Comparison of ENCODE assay signal across 10 cellular contexts in genomic region chr4:38815879-38816782, GRCh38. TPM values are rescaled to one million over a fixed set of nuclear protein-coding genes. Genes with fewer than 3 reads are reported as not detected.
A peak's percentile ranks its signal among the peaks of the same experiment; 100 is the strongest.
DNase-seq lines count a peak whose midpoint lies in the region; TF ChIP-seq lines count a peak whose summit lies in the region.
"Had no signal": no experiment of that assay in that cellular context is flagged by ENCODE, and none has a peak within 500 bp of the region (broad histone marks: within the 10 kb centered on the region; RNA-seq: fewer than 3 reads in every experiment).

No MANE protein-coding gene starts in this region.

- H3K4me1 ChIP-seq in HEK293 (ENCODE audit: control insufficient read depth, insufficient read depth, low read length) (no peaks in the 10 kb centered on the region), stomach (peaks cover 0 to 5% (median 0%) of the 10 kb centered on the region in 4 donors)

- no peak overlapping the region for H3K27ac Mint-ChIP-seq in osteocyte (ENCODE audit: unreplicated experiment)

- H3K36me3 ChIP-seq in HEK293 (ENCODE audit: control insufficient read depth in 2 of 2, insufficient read depth in 1 of 2, low read length in 2 of 2) = no peaks in the 10 kb centered on the region
- H3K36me3 ChIP-seq in stomach = no peaks in the 10 kb centered on the region

- H3K27me3 Mint-ChIP-seq in osteocyte (ENCODE audit: unreplicated experiment) = no peaks in the 10 kb centered on the region
- H3K27me3 Mint-ChIP-seq: central memory CD8-positive, alpha-beta T cell had no signal

- no peaks in the 10 kb centered on the region for H3K27me3 ChIP-seq in stomach

- H3K9me3 Mint-ChIP-seq in osteocyte (ENCODE audit: unreplicated experiment) = no peaks in the 10 kb centered on the region
- H3K9me3 Mint-ChIP-seq: central memory CD8-positive, alpha-beta T cell had no signal

- no peak for TF ChIP-seq EP300 in stomach (IDR thresholded peaks at IDR 0.05)

- no peak overlapping the region for H3K4me3 Mint-ChIP-seq in osteocyte (ENCODE audit: unreplicated experiment)
- H3K4me3 Mint-ChIP-seq: central memory CD8-positive, alpha-beta T cell had no signal

- TF ChIP-seq CTCF in HEK293 (tag by site-specific recombination; IDR thresholded peaks at IDR 0.05) = no peak
- TF ChIP-seq CTCF in stomach (IDR thresholded peaks at IDR 0.05) = no peak
- no peak for TF ChIP-seq CTCF in osteocyte (IDR thresholded peaks at IDR 0.05)

- 65 to 78% (median 71%) methylated on average over 3 of the region's 3 CpGs for WGBS in stomach, 5 donors

- H3K4me1 Mint-ChIP-seq in osteocyte (ENCODE audit: unreplicated experiment) = peaks cover 38% of the 10 kb centered on the region

- no peak for TF ChIP-seq POLR2A in stomach (IDR thresholded peaks at IDR 0.05)

- CTCF ChIA-PET in HEK293 (lab: Yijun Ruan, JAX) = interaction anchor here (0.6 to 1.5 kb wide), 2 partner anchors 33 to 45 kb away, joined by 4 to 7 read pairs; partner anchors contain the start of gene TLR10

- intact Hi-C loops in stomach (cut with DNase I; ENCODE audit: low total_unique reads) = no loop called here

- H3K36me3 Mint-ChIP-seq in osteocyte (ENCODE audit: unreplicated experiment) = no peaks in the 10 kb centered on the region

- H3K9me3 ChIP-seq in HEK293 (ENCODE audit: control insufficient read depth, insufficient read depth, low read depth, low read length) (no peaks in the 10 kb centered on the region), stomach (peaks cover 0 to 10% (median 5%) of the 10 kb centered on the region in 4 donors)

- DNase-seq in RPMI8226 = peak; percentile 75
- peak; percentile 69 for DNase-seq in globus pallidus (ENCODE audit: low spot score)
- DNase-seq in stomach = no peak
- no peak for DNase-seq in iPS-NIHi11 (ENCODE audit: low spot score)
- DNase-seq in osteocyte (ENCODE audit: extremely low spot score, unreplicated experiment) = no peak
- DNase-seq in activated T-cell treated with anti-CD3 and anti-CD28 coated beads for 4 hours = no peak
- DNase-seq: activated CD4-positive, alpha-beta T cell treated with anti-CD3 and anti-CD28 coated beads, Interleukin-2, amount 50 U/mL, for 4 hours; NCI-H82 had no signal

- no peak overlapping the region for H3K4me3 ChIP-seq in HEK293 (ENCODE audit: low read depth, low read length)
- no peak overlapping the region for H3K4me3 ChIP-seq in stomach

- H3K27ac ChIP-seq in HEK293 (ENCODE audit: extremely low read depth, low read depth, low read length) (no peak overlapping the region), stomach (peak overlapping the region in 3 of 5 donors; percentile 18 to 54 (median 21))

- POLR2A ChIA-PET in HEK293 (lab: Yijun Ruan, JAX) = no interaction called here

TF ChIP-seq in HEK293, 187 proteins besides CTCF, POLR2A, EP300 and RAD21 (continues in another document):
- TF ChIP-seq ZFHX2 (tag by site-specific recombination; conservative IDR thresholded peaks at IDR 0.05) = no peak
- TF ChIP-seq ZBTB6 (tag by site-specific recombination; IDR thresholded peaks at IDR 0.05) = no peak
- TF ChIP-seq ZNF24 (tag by site-specific recombination; IDR thresholded peaks at IDR 0.05) = 0 out of 2 replicates have a peak, but pooled peaks have one; percentile 33
- peak; percentile 25; the same call in 1 of the 2 replicates for TF ChIP-seq ZNF398 (tag by site-specific recombination; IDR thresholded peaks at IDR 0.05)
- TF ChIP-seq ZEB2 (tag by site-specific recombination; IDR thresholded peaks at IDR 0.05) = peak; percentile 43; the same call in 1 of the 2 replicates
- no peak for TF ChIP-seq ZNF521 (tag by site-specific recombination; IDR thresholded peaks at IDR 0.05)
- no peak for TF ChIP-seq MYNN (tag by site-specific recombination; IDR thresholded peaks at IDR 0.05; ENCODE audit: borderline replicate concordance)
- TF ChIP-seq ZFP37 (tag by site-specific recombination; IDR thresholded peaks at IDR 0.05) = no peak
- TF ChIP-seq ZIC2 (tag by site-specific recombination; IDR thresholded peaks at IDR 0.05) = no peak
- no peak for TF ChIP-seq ELK4 (IDR thresholded peaks at IDR 0.05; ENCODE audit: borderline replicate concordance, low read depth, low read length)
- TF ChIP-seq ZNF548 (tag by site-specific recombination; IDR thresholded peaks at IDR 0.05) = no peak
- TF ChIP-seq ZNF785 (tag by site-specific recombination; IDR thresholded peaks at IDR 0.05) = no peak
- no peak for TF ChIP-seq ZXDB (tag by site-specific recombination; IDR thresholded peaks at IDR 0.05)
- TF ChIP-seq ZNF433 (tag by site-specific recombination; IDR thresholded peaks at IDR 0.05; ENCODE audit: low read depth) = no peak
- peak; percentile 54; the same call in 1 of the 2 replicates for TF ChIP-seq ZFP69B (tag by site-specific recombination; IDR thresholded peaks at IDR 0.05)
- no peak for TF ChIP-seq BCL11B (tag by site-specific recombination; IDR thresholded peaks at IDR 0.05; ENCODE audit: low read depth)
- TF ChIP-seq PRDM4 (tag by site-specific recombination; IDR thresholded peaks at IDR 0.05) = no peak
- no peak for TF ChIP-seq GLIS1 (tag by site-specific recombination; IDR thresholded peaks at IDR 0.05)

RNA-seq across cellular contexts. Expression of gene TLR1, which starts 11.5 kb away (rescaled TPM):
- total RNA-seq in stomach (10 to 100 TPM in 1 of 5 donors, 1 to 10 TPM in 3, not detected in 1; 5.3 to 37.4 (median 6.9) TPM), osteocyte (0.42 and 0.48 TPM in 2 replicates)
- 1 to 10 TPM; 1.2 to 2.9 (median 1.5) TPM for polyA plus RNA-seq in stomach

RNA-seq across cellular contexts. Expression of gene TLR10, which starts 33.3 kb away (rescaled TPM):
- total RNA-seq in stomach (1 to 10 TPM in 1 of 5 donors, under 1 TPM in 1, not detected in 3; 0.72 to 1.1 TPM), osteocyte (not detected in 2 replicates)
- under 1 TPM in 2 of 3 donors, not detected in 1; 0.15 to 0.60 TPM for polyA plus RNA-seq in stomach

RNA-seq across cellular contexts. Expression of gene TLR6, which starts 40.5 kb away (rescaled TPM):
- total RNA-seq in stomach (10 to 100 TPM in 1 of 5 donors, 1 to 10 TPM in 2, not detected in 2; 3.3 to 29.0 (median 4.3) TPM), osteocyte (2.5 TPM in 2 replicates)
- polyA plus RNA-seq in stomach = under 1 TPM; 0.19 to 0.46 (median 0.23) TPM

RNA-seq across cellular contexts. Expression of gene FAM114A1, which starts 51.5 kb away (rescaled TPM):
- total RNA-seq in stomach (100 to 1,000 TPM in 2 of 5 donors, 10 to 100 TPM in 3; 23.2 to 149 (median 63.0) TPM), osteocyte (120 and 139 TPM in 2 replicates)
- polyA plus RNA-seq in stomach = 10 to 100 TPM; 10.4 to 35.6 (median 35.6) TPM

Comparison
In these comparisons a context has a peak if more than half of its experiments do, and no peak if none do; other contexts are left out.
1. DNase-seq: peak in RPMI8226 (single experiment) and globus pallidus (single experiment); none in stomach (single experiment), iPS-NIHi11 (single experiment), osteocyte (single experiment) and activated T-cell treated with anti-CD3 and anti-CD28 coated beads for 4 hours (single experiment).